In genomic region chr4:73257995-73258667, GRCh38 we compare ENCODE assay signal across 8 cellular contexts. TPM values are rescaled to one million over a fixed set of nuclear protein-coding genes. Genes with fewer than 3 reads are reported as not detected.
DNase-seq lines count a peak whose midpoint lies in the region; ATAC-seq and TF ChIP-seq lines count a peak whose summit lies in the region.

No MANE protein-coding gene starts in this region.

- peak overlapping the region; percentile 99 for H3K27ac Mint-ChIP-seq in dendritic cell treated with granulocyte-macrophage colony-stimulating factor and Interleukin-4, amounts not matched to agents 40 ng/mL and 50 ng/mL, for 4 days

- in situ Hi-C loops in SK-MEL-5 (cut with HindIII; ENCODE audit: low pct_unique_long_range_greater_than_20kb, low sequenced_read_pairs), result no loop called here

- DNase-seq in DMS79 (lab: John Stamatoyannopoulos, UW), result peak; percentile 10
- no peak for DNase-seq in DMS79 treated with DMSO at 0.1 percent for 48 hours (lab: John Stamatoyannopoulos, UW)
- DNase-seq in SK-MEL-5 (ENCODE audit: low read depth, low spot score), result peak; percentile 26
- DNase-seq in lung microvascular endothelial cell (ENCODE audit: low read depth in 2 of 2), result peak; percentile 39 to 60
- DNase-seq in thoracic aorta (ENCODE audit: low spot score), result peak; percentile 8

- TF ChIP-seq CTCF in thoracic aorta (IDR thresholded peaks at IDR 0.05), result peak; percentile 30

- H3K27ac ChIP-seq in thoracic aorta, result peak overlapping the region; percentile 89 to 98

- H3K9me3 Mint-ChIP-seq in dendritic cell treated with granulocyte-macrophage colony-stimulating factor and Interleukin-4, amounts not matched to agents 40 ng/mL and 50 ng/mL, for 4 days, result no peaks in the 10 kb centered on the region

- no peaks in the 10 kb centered on the region for H3K36me3 ChIP-seq in thoracic aorta

- H3K4me1 ChIP-seq in thoracic aorta (ENCODE audit: control insufficient read depth in 1 of 2, low read depth in 2 of 2), result peaks cover 25 to 53% of the 10 kb centered on the region in 2 donors

- no peaks in the 10 kb centered on the region for H3K27me3 Mint-ChIP-seq in dendritic cell treated with granulocyte-macrophage colony-stimulating factor and Interleukin-4, amounts not matched to agents 40 ng/mL and 50 ng/mL, for 4 days

- H3K4me3 ChIP-seq in thoracic aorta, result peak overlapping the region; percentile 79

- intact Hi-C loops in dendritic cell treated with granulocyte-macrophage colony-stimulating factor and Interleukin-4, amounts not matched to agents 40 ng/mL and 50 ng/mL, for 4 days (cut with micrococcal nuclease), result loop anchor here (1.0 to 5.0 kb wide), 4 partner anchors 35 to 899 kb away; partner anchors contain the start of gene MTHFD2L

- H3K9me3 ChIP-seq in thoracic aorta, result no peaks in the 10 kb centered on the region

- H3K4me3 Mint-ChIP-seq in dendritic cell treated with granulocyte-macrophage colony-stimulating factor and Interleukin-4, amounts not matched to agents 40 ng/mL and 50 ng/mL, for 4 days, result peak overlapping the region; percentile 98

- peaks cover 38% of the 10 kb centered on the region for H3K4me1 Mint-ChIP-seq in dendritic cell treated with granulocyte-macrophage colony-stimulating factor and Interleukin-4, amounts not matched to agents 40 ng/mL and 50 ng/mL, for 4 days (ENCODE audit: low read depth)

- peaks cover 34% of the 10 kb centered on the region for H3K36me3 Mint-ChIP-seq in dendritic cell treated with granulocyte-macrophage colony-stimulating factor and Interleukin-4, amounts not matched to agents 40 ng/mL and 50 ng/mL, for 4 days (ENCODE audit: low read depth)

- ATAC-seq in GM19035 (IDR thresholded peaks at IDR 0.05; ENCODE audit: unreplicated experiment) (peak; percentile 35), HG03135 (IDR thresholded peaks at IDR 0.05; ENCODE audit: unreplicated experiment) (peak; percentile 22), thoracic aorta (ENCODE audit: insufficient number of reproducible peaks, low FRiP score, low read depth) (peak; percentile 11)

- no peaks in the 10 kb centered on the region for H3K27me3 ChIP-seq in thoracic aorta (replicated peaks; ENCODE audit: insufficient read depth)

RNA-seq across cellular contexts. Expression of gene ANKRD17, which starts 0.5 kb away (rescaled TPM):
- total RNA-seq in SK-MEL-5 (2014; rRNA removed; shearing (Covaris generic)), result 32.2 and 36.5 TPM in 2 replicates
- 25.1 and 41.8 TPM in 2 replicates for polyA plus RNA-seq in SK-MEL-5 (2015; cell fraction: cytosol; rRNA removed)
- polyA plus RNA-seq in SK-MEL-5 (2015; cell fraction: nucleus; rRNA removed), result 38.2 and 57.2 TPM in 2 replicates
- total RNA-seq in lung microvascular endothelial cell (36.2 and 42.7 TPM in 2 replicates), thoracic aorta (10 to 100 TPM; 49.3 to 58.8 TPM)
